35 cellular contexts compared by ENCODE assay signal in the genomic region with DNA sequence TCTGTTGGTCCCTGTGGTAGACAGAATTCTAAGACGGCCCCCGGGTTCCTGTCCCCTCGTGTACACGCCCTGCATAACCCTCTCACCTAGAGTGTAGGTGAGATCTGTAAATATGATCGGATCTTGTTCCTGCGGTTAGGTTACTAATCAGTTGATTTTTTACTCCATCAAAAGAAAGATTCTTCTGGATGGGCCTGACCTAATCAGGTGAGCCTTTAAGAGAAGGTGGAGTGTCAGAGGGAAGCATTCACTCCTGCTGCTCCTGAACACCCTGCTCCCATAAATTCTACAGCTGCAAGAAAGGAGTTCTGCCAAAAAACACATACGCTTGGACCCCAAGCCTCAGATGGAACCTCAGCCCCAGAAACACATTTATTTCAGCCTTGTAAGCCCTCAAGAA.
"Had no signal": no experiment of that assay in that cellular context is flagged by ENCODE, and none has a peak within 500 bp of the region (broad histone marks: within the 10 kb centered on the region; RNA-seq: fewer than 3 reads in every experiment).

No MANE protein-coding gene starts in this region.

- H3K4me3 Mint-ChIP-seq: activated B cell treated with CpG ODN at 0.5 μM for 24 hours; activated CD4-positive, alpha-beta memory T cell treated with anti-CD3 and anti-CD28 coated beads for 36 hours; activated CD4-positive, alpha-beta T cell treated with anti-CD3 and anti-CD28 coated beads, Interleukin-2, amount 10 ng/mL, durations not matched to agents 24 days and 14 days; activated CD8-positive, alpha-beta T cell treated with anti-CD3 and anti-CD28 coated beads for 36 hours; activated naive CD4-positive, alpha-beta T cell treated with anti-CD3 and anti-CD28 coated beads for 36 hours; activated naive CD4-positive, alpha-beta T cell treated with anti-CD3 and anti-CD28 coated beads, Interleukin-2, amount 50 U/mL, for 24 hours; activated naive CD8-positive, alpha-beta T cell; activated T-cell treated with anti-CD3 and anti-CD28 coated beads, Interleukin-2, amount 50 U/mL, for 4 hours; activated T-cell treated with anti-CD3 and anti-CD28 coated beads, Interleukin-2, amount 50 U/mL, for 72 hours; activated T-helper 1 cell treated with anti-CD3 and anti-CD28 coated beads, Interleukin-12 subunit alpha, Interleukin-12 subunit beta, Interleukin-2, Interleukin-4 antibody, amounts not matched to agents 30 ng/mL and 10 ng/mL and 1 ng/mL, durations not matched to agents 14 hours and 24 hours and 36 hours; activated T-helper 17 cell treated with anti-CD3 and anti-CD28 coated beads, Interleukin-2, amount 50 U/mL, for 72 hours; T-helper 1 cell treated with Interleukin-12 subunit alpha and Interleukin-12 subunit beta and Interleukin-4 antibody, amounts not matched to agents 30 μg/mL and 1 μg/mL, for 36 hours; T-helper 2 cell treated with Interferon-gamma antibody and Interleukin-4, amounts not matched to agents 5 μg/mL and 100 μg/mL, for 36 hours had no signal

- H3K27ac Mint-ChIP-seq: activated B cell treated with CpG ODN at 0.5 μM for 24 hours; activated CD4-positive, alpha-beta memory T cell treated with anti-CD3 and anti-CD28 coated beads for 36 hours; activated CD4-positive, alpha-beta T cell treated with anti-CD3 and anti-CD28 coated beads, Interleukin-2, amount 10 ng/mL, durations not matched to agents 24 days and 14 days; activated CD8-positive, alpha-beta T cell treated with anti-CD3 and anti-CD28 coated beads for 36 hours; activated naive CD4-positive, alpha-beta T cell treated with anti-CD3 and anti-CD28 coated beads for 36 hours; activated naive CD8-positive, alpha-beta T cell; activated T-cell treated with anti-CD3 and anti-CD28 coated beads, Interleukin-2, amount 50 U/mL, for 72 hours; activated T-helper 1 cell treated with anti-CD3 and anti-CD28 coated beads, Interleukin-12 subunit alpha, Interleukin-12 subunit beta, Interleukin-2, Interleukin-4 antibody, amounts not matched to agents 30 ng/mL and 10 ng/mL and 1 ng/mL, durations not matched to agents 14 hours and 24 hours and 36 hours; activated T-helper 17 cell treated with anti-CD3 and anti-CD28 coated beads, Interleukin-2, amount 50 U/mL, for 72 hours; T-helper 1 cell treated with Interleukin-12 subunit alpha and Interleukin-12 subunit beta and Interleukin-4 antibody, amounts not matched to agents 30 μg/mL and 1 μg/mL, for 36 hours; T-helper 2 cell treated with Interferon-gamma antibody and Interleukin-4, amounts not matched to agents 5 μg/mL and 100 μg/mL, for 36 hours had no signal

- H3K4me1 ChIP-seq: adrenal gland, body of pancreas, breast epithelium had no signal

- H3K36me3 ChIP-seq: adrenal gland, brain microvascular endothelial cell, breast epithelium had no signal

- ATAC-seq: activated CD8-positive, alpha-beta T cell treated with anti-CD3 and anti-CD28 coated beads for 36 hours; activated T-cell treated with anti-CD3 and anti-CD28 coated beads, Interleukin-2, amount 50 U/mL, for 4 hours; activated T-cell treated with anti-CD3 and anti-CD28 coated beads, Interleukin-2, amount 50 U/mL, for 72 hours; activated T-helper 17 cell treated with anti-CD3 and anti-CD28 coated beads, Interleukin-2, amount 50 U/mL, for 72 hours; body of pancreas had no signal

- H3K4me1 Mint-ChIP-seq: activated B cell treated with CpG ODN at 0.5 μM for 24 hours; activated CD4-positive, alpha-beta T cell treated with anti-CD3 and anti-CD28 coated beads, Interleukin-2, amount 10 ng/mL, durations not matched to agents 24 days and 14 days; activated naive CD4-positive, alpha-beta T cell treated with anti-CD3 and anti-CD28 coated beads, Interleukin-2, amount 50 U/mL, for 24 hours; activated T-helper 17 cell treated with anti-CD3 and anti-CD28 coated beads, Interleukin-2, amount 50 U/mL, for 72 hours had no signal

- H3K9me3 Mint-ChIP-seq: activated B cell treated with CpG ODN at 0.5 μM for 24 hours; activated CD4-positive, alpha-beta memory T cell treated with anti-CD3 and anti-CD28 coated beads for 36 hours; activated CD4-positive, alpha-beta T cell treated with anti-CD3 and anti-CD28 coated beads, Interleukin-2, amount 10 ng/mL, durations not matched to agents 24 days and 14 days; activated CD8-positive, alpha-beta T cell treated with anti-CD3 and anti-CD28 coated beads for 36 hours; activated naive CD4-positive, alpha-beta T cell treated with anti-CD3 and anti-CD28 coated beads for 36 hours; activated naive CD4-positive, alpha-beta T cell treated with anti-CD3 and anti-CD28 coated beads, Interleukin-2, amount 50 U/mL, for 24 hours; activated T-cell treated with anti-CD3 and anti-CD28 coated beads, Interleukin-2, amount 50 U/mL, for 4 hours; activated T-cell treated with anti-CD3 and anti-CD28 coated beads, Interleukin-2, amount 50 U/mL, for 72 hours; activated T-helper 1 cell treated with anti-CD3 and anti-CD28 coated beads, Interleukin-12 subunit alpha, Interleukin-12 subunit beta, Interleukin-2, Interleukin-4 antibody, amounts not matched to agents 30 ng/mL and 10 ng/mL and 1 ng/mL, durations not matched to agents 14 hours and 24 hours and 36 hours; activated T-helper 17 cell treated with anti-CD3 and anti-CD28 coated beads, Interleukin-2, amount 50 U/mL, for 72 hours; T-helper 1 cell treated with Interleukin-12 subunit alpha and Interleukin-12 subunit beta and Interleukin-4 antibody, amounts not matched to agents 30 μg/mL and 1 μg/mL, for 36 hours; T-helper 2 cell treated with Interferon-gamma antibody and Interleukin-4, amounts not matched to agents 5 μg/mL and 100 μg/mL, for 36 hours had no signal

- FAIRE-seq: astrocyte, TTC549 had no signal

- H3K36me3 Mint-ChIP-seq: activated CD4-positive, alpha-beta memory T cell treated with anti-CD3 and anti-CD28 coated beads for 36 hours; activated naive CD4-positive, alpha-beta T cell treated with anti-CD3 and anti-CD28 coated beads, Interleukin-2, amount 50 U/mL, for 24 hours had no signal

- H3K9me3 ChIP-seq: adrenal gland, body of pancreas, breast epithelium had no signal

- DNase-seq: activated B cell treated with CpG ODN at 0.5 μM for 24 hours; activated CD4-positive, alpha-beta memory T cell treated with anti-CD3 and anti-CD28 coated beads for 36 hours; activated CD4-positive, alpha-beta T cell treated with anti-CD3 and anti-CD28 coated beads for 4 hours; activated CD4-positive, alpha-beta T cell treated with anti-CD3 and anti-CD28 coated beads, Interleukin-2, amount 10 ng/mL, durations not matched to agents 24 days and 14 days; activated CD4-positive, alpha-beta T cell treated with anti-CD3 and anti-CD28 coated beads, Interleukin-2, amount 50 U/mL, for 1 hour; activated CD4-positive, alpha-beta T cell treated with anti-CD3 and anti-CD28 coated beads, Interleukin-2, amount 50 U/mL, for 4 hours; activated CD4-positive, CD25-positive, alpha-beta regulatory T cell treated with anti-CD3 and anti-CD28 coated beads, Interleukin-2, amount 50 U/mL, for 72 hours; activated CD8-positive, alpha-beta memory T cell treated with anti-CD3 and anti-CD28 coated beads, Interleukin-2, amount 50 U/mL, for 4 hours; activated CD8-positive, alpha-beta T cell treated with anti-CD3 and anti-CD28 coated beads for 36 hours; activated effector memory CD4-positive, alpha-beta T cell treated with anti-CD3 and anti-CD28 coated beads, Interleukin-2, amount 50 U/mL, for 16 hours; activated gamma-delta T cell treated with Interleukin-2 at 50 U/mL for 16 hours; activated naive CD4-positive, alpha-beta T cell; activated naive CD4-positive, alpha-beta T cell treated with anti-CD3 and anti-CD28 coated beads for 36 hours; activated T-cell treated with anti-CD3 and anti-CD28 coated beads for 4 hours; activated T-cell treated with anti-CD3 and anti-CD28 coated beads, Interleukin-2, amount 50 U/mL, for 1 hour; activated T-cell treated with anti-CD3 and anti-CD28 coated beads, Interleukin-2, amount 50 U/mL, for 4 hours; activated T-cell treated with anti-CD3 and anti-CD28 coated beads, Interleukin-2, amount 50 U/mL, for 72 hours; adrenal gland; amniotic stem cell; body of pancreas; brain microvascular endothelial cell; central memory CD4-positive, alpha-beta T cell; T-helper 1 cell; T-helper 2 cell; T-helper 9 cell had no signal

- H3K4me3 ChIP-seq: adrenal gland, body of pancreas, breast epithelium had no signal

- H3K27me3 ChIP-seq: adrenal gland, body of pancreas, brain microvascular endothelial cell, breast epithelium had no signal

- H3K27ac ChIP-seq: adrenal gland, body of pancreas, brain microvascular endothelial cell, breast epithelium, VCaP had no signal
